19 cellular contexts compared by ENCODE assay signal in genomic region chr5:40909723-40910122, GRCh38. TPM values are rescaled to one million over a fixed set of nuclear protein-coding genes. Genes with fewer than 3 reads are reported as not detected.
DNase-seq lines count a peak whose midpoint lies in the region; ATAC-seq and TF ChIP-seq lines count a peak whose summit lies in the region.
"Had no signal": no experiment of that assay in that cellular context is flagged by ENCODE, and none has a peak within 500 bp of the region (broad histone marks: within the 10 kb centered on the region; RNA-seq: fewer than 3 reads in every experiment).

No MANE protein-coding gene starts in this region.

- H3K36me3 ChIP-seq in mucosa of descending colon (ENCODE audit: low read depth) (no peaks in the 10 kb centered on the region), transverse colon (no peaks in the 10 kb centered on the region)
- H3K36me3 ChIP-seq: suprapubic skin, WERI-Rb-1 had no signal

- TF ChIP-seq CTCF in astrocyte of the spinal cord (IDR thresholded peaks at IDR 0.05; ENCODE audit: low read depth, low read length) (no peak), fibroblast of pulmonary artery (IDR thresholded peaks at IDR 0.05; ENCODE audit: low read length, missing control alignments) (no peak), mucosa of descending colon (IDR thresholded peaks at IDR 0.05) (no peak), transverse colon (IDR thresholded peaks at IDR 0.05) (no peak)

- intact Hi-C loops in mucosa of descending colon (cut with DNase I, micrococcal nuclease) (loop anchor here in 1 of 2 donors (5.0 to 10.0 kb wide), 2 partner anchors 365 to 438 kb away; no protein-coding TSS in a partner anchor), transverse colon (cut with DNase I; ENCODE audit: low total_unique reads) (no loop called here)

- H3K27me3 ChIP-seq in transverse colon: no peaks in the 10 kb centered on the region
- H3K27me3 ChIP-seq: suprapubic skin had no signal

- TF ChIP-seq POLR2A in transverse colon (IDR thresholded peaks at IDR 0.05): no peak

- TF ChIP-seq EP300 in transverse colon (IDR thresholded peaks at IDR 0.05; ENCODE audit: low read depth): no peak

- 25 to 30% methylated on average over 2 of the region's 2 CpGs for WGBS in transverse colon (ENCODE audit: low coverage in 1 of 2), 2 donors

- ATAC-seq in mucosa of descending colon (peak; percentile 60), HG03175 (IDR thresholded peaks at IDR 0.05; ENCODE audit: unreplicated experiment) (no peak)

- H3K9me3 ChIP-seq in mucosa of descending colon (no peaks in the 10 kb centered on the region), transverse colon (no peaks in the 10 kb centered on the region)
- H3K9me3 ChIP-seq: SK-N-SH, suprapubic skin had no signal

- peak overlapping the region; percentile 44 to 67 (median 51) for H3K27ac ChIP-seq in transverse colon
- H3K27ac ChIP-seq: suprapubic skin, WERI-Rb-1 had no signal

- DNase-seq in astrocyte of the spinal cord (ENCODE audit: low read depth, low spot score): no peak
- DNase-seq in fibroblast of pulmonary artery (ENCODE audit: low read depth): peak; percentile 54
- no peak for DNase-seq in mucosa of descending colon
- no peak for DNase-seq in transverse colon
- DNase-seq in stimulated activated naive CD4-positive, alpha-beta T cell (lab: John Stamatoyannopoulos, UW): no peak
- no peak for DNase-seq in stimulated activated CD4-positive, alpha-beta T cell treated with anti-CD3 and anti-CD28 coated beads, Interleukin-4, amount 100 ng/mL, for 24 hours
- DNase-seq: activated CD4-positive, alpha-beta T cell treated with anti-CD3 and anti-CD28 coated beads, Interleukin-2, amount 50 U/mL, for 1 hour; GF-D8; HCEC 1CT; hypothalamus; KG1; NCI-H1436 treated with DMSO at 0.1 percent for 48 hours; NCI-H524; occipital lobe had no signal

- H3K4me1 ChIP-seq in mucosa of descending colon (ENCODE audit: low read depth): peaks cover 6% of the 10 kb centered on the region
- peaks cover 0 to 30% (median 8%) of the 10 kb centered on the region in 4 donors for H3K4me1 ChIP-seq in transverse colon
- H3K4me1 ChIP-seq: suprapubic skin had no signal

- in situ Hi-C loops in astrocyte of the spinal cord (cut with HindIII; ENCODE audit: low sequenced_read_pairs) (no loop called here), transverse colon (cut with MboI; ENCODE audit: low pct_ligation_motif_present in 1 of 4, low pct_unique_long_range_greater_than_20kb in 1 of 4, low sequenced_read_pairs in 3 of 4) (loop anchor here in 2 of 4 donors (25.0 kb wide), 1 partner anchor 928 kb away; no protein-coding TSS in a partner anchor)

- H3K4me3 ChIP-seq in astrocyte of the spinal cord (ENCODE audit: low read depth, low read length) (peak overlapping the region; percentile 4), fibroblast of pulmonary artery (replicated peaks; ENCODE audit: low read depth, low read length) (peak overlapping the region; percentile 67), mucosa of descending colon (no peak overlapping the region), transverse colon (peak overlapping the region in 1 of 4 donors; percentile 12)
- H3K4me3 ChIP-seq: suprapubic skin had no signal

RNA-seq across cellular contexts. Expression of gene C7, which starts 0.4 kb away (rescaled TPM):
- total RNA-seq in mucosa of descending colon (100 to 1,000 TPM in 1 of 3 donors, 10 to 100 TPM in 1, 1 to 10 TPM in 1; 9.2 to 258 (median 44.1) TPM), transverse colon (100 to 1,000 TPM in 3 of 4 donors, 10 to 100 TPM in 1; 77.4 to 170 (median 127) TPM)
- total RNA-seq: T-helper 2 cell treated with Interferon-gamma antibody and Interleukin-4, amounts not matched to agents 100 ng/mL and 5 ng/mL, for 36 hours had no signal
